8 cellular contexts compared by ENCODE assay signal in genomic region chr14:20469242-20469889, GRCh38. TPM values are rescaled to one million over a fixed set of nuclear protein-coding genes. Genes with fewer than 3 reads are reported as not detected.
DNase-seq lines count a peak whose midpoint lies in the region; ATAC-seq, FAIRE-seq and TF ChIP-seq lines count a peak whose summit lies in the region.

TSS of gene PNP (plus strand) at chr14:20469406. CDS start at chr14:20469525, 119 bp downstream.

- H3K4me1 Mint-ChIP-seq in central memory CD8-positive, alpha-beta T cell: peaks cover 49% of the 10 kb centered on the region

- peaks cover 47% of the 10 kb centered on the region for H3K79me2 ChIP-seq in keratinocyte (ENCODE audit: control insufficient read depth, insufficient read depth, low read length)

- H3K4me3 Mint-ChIP-seq in central memory CD8-positive, alpha-beta T cell: peak within 1 kb of the TSS; percentile 97

- H3K9me3 ChIP-seq in keratinocyte (ENCODE audit: control insufficient read depth, low read depth, low read length): no peaks in the 10 kb centered on the region

- H3K4me1 ChIP-seq in keratinocyte (ENCODE audit: control insufficient read depth, extremely low read depth, insufficient read depth, low read length): peaks cover 18% of the 10 kb centered on the region

- H3K36me3 Mint-ChIP-seq in central memory CD8-positive, alpha-beta T cell (ENCODE audit: insufficient read depth): peaks cover 41% of the 10 kb centered on the region

- FAIRE-seq in keratinocyte (lab: Jason Lieb, UNC): peak; percentile 36

- peaks cover 5% of the 10 kb centered on the region for H4K20me1 ChIP-seq in keratinocyte (ENCODE audit: control insufficient read depth, extremely low read depth, insufficient read depth, low read length)

- peak within 1 kb of the TSS; percentile 92 for H3K4me2 ChIP-seq in keratinocyte (ENCODE audit: control insufficient read depth, extremely low read depth, insufficient read depth, low read depth, low read length)

- peak within 1 kb of the TSS; percentile 79 to 93 (median 87) for H3K4me3 ChIP-seq in keratinocyte (ENCODE audit: control insufficient read depth in 2 of 3, extremely low read depth in 1 of 3, insufficient read depth in 2 of 3, low read depth in 1 of 3, low read length in 3 of 3)

- H2AFZ ChIP-seq in keratinocyte (ENCODE audit: control insufficient read depth, low read length): peak within 1 kb of the TSS; percentile 66

- H3K27ac ChIP-seq in keratinocyte (ENCODE audit: control insufficient read depth, insufficient read depth, low read length): peak within 1 kb of the TSS; percentile 91

- H3K9ac ChIP-seq in keratinocyte (ENCODE audit: control insufficient read depth, extremely low read depth, insufficient read depth, low read length): peak within 1 kb of the TSS; percentile 97

- DNase-seq in AML-193 (lab: John Stamatoyannopoulos, UW) (peak; percentile 82 to 90), NCI-H446 treated with DMSO at 0.1 percent for 48 hours (lab: John Stamatoyannopoulos, UW) (peak; percentile 91), keratinocyte (ENCODE audit: low read depth, low spot score) (peak; percentile 74)
- peak; percentile 72 to 82 for DNase-seq in central memory CD8-positive, alpha-beta T cell (ENCODE audit: low spot score in 2 of 2)
- DNase-seq in stimulated activated CD4-positive, alpha-beta T cell treated with anti-CD3 and anti-CD28 coated beads, Interleukin-15, amount 100 ng/mL, for 1 hour (ENCODE audit: low read depth in 1 of 2, low spot score in 1 of 2): peak; percentile 74 to 76

- no peaks in the 10 kb centered on the region for H3K9me1 ChIP-seq in keratinocyte (ENCODE audit: control insufficient read depth, extremely low read depth, insufficient read depth, low read length)

- H3K27me3 Mint-ChIP-seq in central memory CD8-positive, alpha-beta T cell: no peaks in the 10 kb centered on the region

- peak; percentile 99 for TF ChIP-seq POLR2A in GM19099 (IDR thresholded peaks at IDR 0.05; ENCODE audit: extremely low read depth, insufficient read length, low read depth)

- dilution Hi-C loops in keratinocyte (cut with MboI; ENCODE audit: extremely low pct_ligation_motif_present, low sequenced_read_pairs): no loop called here

- H3K27ac Mint-ChIP-seq in central memory CD8-positive, alpha-beta T cell (ENCODE audit: low read depth): peak within 1 kb of the TSS; percentile 95

- H3K9me3 Mint-ChIP-seq in central memory CD8-positive, alpha-beta T cell: no peaks in the 10 kb centered on the region

- peaks cover 10 to 27% of the 10 kb centered on the region in 2 experiments for H3K36me3 ChIP-seq in keratinocyte (ENCODE audit: control insufficient read depth in 2 of 2, extremely low read depth in 1 of 2, insufficient read depth in 2 of 2, low read length in 2 of 2)

- no peaks in the 10 kb centered on the region for H3K27me3 ChIP-seq in keratinocyte (ENCODE audit: control insufficient read depth, extremely low read depth, insufficient read depth, low read length)

- ATAC-seq in HG03378 (IDR thresholded peaks at IDR 0.05; ENCODE audit: unreplicated experiment): peak; percentile 91
- peak; percentile 94 to 95 for ATAC-seq in activated CD4-positive, CD25-positive, alpha-beta regulatory T cell treated with anti-CD3 and anti-CD28 coated beads, Interleukin-2, amount 50 U/mL, for 24 hours
- peak; percentile 88 for ATAC-seq in central memory CD8-positive, alpha-beta T cell (replicated peaks; ENCODE audit: extremely low read depth, poor library complexity, severe bottlenecking)

- TF ChIP-seq CTCF in keratinocyte (optimal IDR thresholded peaks at IDR 0.05 in 1 of 3, IDR thresholded peaks at IDR 0.05 in 1 of 3, conservative IDR thresholded peaks at IDR 0.05 in 1 of 3; ENCODE audit: extremely low read depth in 1 of 3, insufficient read depth in 2 of 3, low read length in 3 of 3): peak in 1 of 3 experiments; percentile 12

RNA-seq across cellular contexts. Expression of gene PNP, which starts in this region (rescaled TPM):
- 227 to 325 TPM (median 243 TPM) in 3 replicates for polyA plus RNA-seq in keratinocyte
- polyA plus RNA-seq in keratinocyte (2011; ENCODE audit: low read depth): 141 TPM
- polyA plus RNA-seq in keratinocyte (2011; cell fraction: cytosol; rRNA removed): 155 and 222 TPM in 2 replicates
- polyA plus RNA-seq in keratinocyte (2011; cell fraction: nucleus; rRNA removed): 235 and 335 TPM in 2 replicates
- polyA plus RNA-seq in keratinocyte (2012; ENCODE audit: low replicate concordance): 131 and 182 TPM in 2 replicates
- 94.9 to 155 TPM (median 144 TPM) in 3 replicates for polyA minus RNA-seq in keratinocyte
- 130 TPM for polyA minus RNA-seq in keratinocyte (2011; cell fraction: cytosol; rRNA and poly(A)+ RNA removed)
- 82.4 and 109 TPM in 2 replicates for polyA minus RNA-seq in keratinocyte (2011; cell fraction: nucleus; rRNA and poly(A)+ RNA removed)

Comparison
In these comparisons a context has a peak if more than half of its experiments do, and no peak if none do; other contexts are left out.
1. Peak in every context shown above with its lines: DNase-seq, ATAC-seq, H3K4me3 ChIP-seq and H3K27ac ChIP-seq.